In genomic region chr1:41958015-41958673, GRCh38 we compare ENCODE assay signal across 22 cellular contexts. TPM values are rescaled to one million over a fixed set of nuclear protein-coding genes. Genes with fewer than 3 reads are reported as not detected.
DNase-seq lines count a peak whose midpoint lies in the region; ATAC-seq, FAIRE-seq and TF ChIP-seq lines count a peak whose summit lies in the region.
"Had no signal": no experiment of that assay in that cellular context is flagged by ENCODE, and none has a peak within 500 bp of the region (broad histone marks: within the 10 kb centered on the region; RNA-seq: fewer than 3 reads in every experiment).

No MANE protein-coding gene starts in this region.

- H3K4me3 ChIP-seq in SK-N-SH (ENCODE audit: low read depth in 2 of 2, low read length in 1 of 2) (no peak overlapping the region), PC-9 (no peak overlapping the region)
- H3K4me3 ChIP-seq: BLaER1 treated with 17β-estradiol and CSF1 and Interleukin-3, amounts not matched to agents 10 nM and 100 nM; HAP-1 had no signal

- 92% methylated on average over 5 of the region's 6 CpGs for WGBS in SK-N-SH (ENCODE audit: low lambda C conversion rate)

- TF ChIP-seq EP300 in SK-N-SH (IDR thresholded peaks at IDR 0.05; ENCODE audit: borderline replicate concordance in 1 of 2, low read depth in 1 of 2, low read length in 1 of 2), result no peak

- H3K36me3 Mint-ChIP-seq in activated T-helper 2 cell treated with anti-CD3 and anti-CD28 coated beads, Interferon-gamma antibody, Interleukin-2, Interleukin-4, amounts not matched to agents 10 μg/mL and 5 μg/mL and 100 μg/mL, durations not matched to agents 14 hours and 24 hours and 36 hours (ENCODE audit: low read depth), result no peaks in the 10 kb centered on the region
- H3K36me3 Mint-ChIP-seq: CD4-positive, alpha-beta memory T cell had no signal

- H3K9me3 Mint-ChIP-seq in activated T-helper 2 cell treated with anti-CD3 and anti-CD28 coated beads, Interferon-gamma antibody, Interleukin-2, Interleukin-4, amounts not matched to agents 10 μg/mL and 5 μg/mL and 100 μg/mL, durations not matched to agents 14 hours and 24 hours and 36 hours, result no peaks in the 10 kb centered on the region
- H3K9me3 Mint-ChIP-seq: T-cell had no signal

- H3K27ac Mint-ChIP-seq in activated T-helper 2 cell treated with anti-CD3 and anti-CD28 coated beads, Interferon-gamma antibody, Interleukin-2, Interleukin-4, amounts not matched to agents 10 μg/mL and 5 μg/mL and 100 μg/mL, durations not matched to agents 14 hours and 24 hours and 36 hours, result no peak overlapping the region
- H3K27ac Mint-ChIP-seq: CD4-positive, alpha-beta memory T cell; T-cell had no signal

- H3F3A ChIP-seq in SK-N-SH (replicated peaks; ENCODE audit: insufficient read depth) (peaks cover 46% of the 10 kb centered on the region), PC-9 (ENCODE audit: insufficient read depth, low read depth) (peaks cover 53% of the 10 kb centered on the region)

- H3K27me3 ChIP-seq in SK-N-SH (ENCODE audit: insufficient read depth) (no peaks in the 10 kb centered on the region), PC-9 (ENCODE audit: insufficient read depth, low read depth) (no peaks in the 10 kb centered on the region)
- H3K27me3 ChIP-seq: BLaER1 treated with 17β-estradiol and CSF1 and Interleukin-3, amounts not matched to agents 10 nM and 100 nM had no signal

- BruUV-seq in PC-9 (replicated peaks; lab: Mats Ljungman, UMichigan), result no TSS peak

- no peak for DNase-seq in SK-N-SH
- DNase-seq in PC-9, result no peak
- DNase-seq in epithelial cell of prostate (ENCODE audit: low read depth, low spot score), result no peak
- no peak for DNase-seq in urothelium cell line (ENCODE audit: low spot score)
- DNase-seq in activated T-helper 2 cell treated with anti-CD3 and anti-CD28 coated beads, Interferon-gamma antibody, Interleukin-2, Interleukin-4, amounts not matched to agents 10 μg/mL and 5 μg/mL and 100 μg/mL, durations not matched to agents 14 hours and 24 hours and 36 hours (ENCODE audit: low spot score), result no peak
- DNase-seq in DMS79 (lab: John Stamatoyannopoulos, UW), result no peak
- no peak for DNase-seq in NCI-H2029 (lab: John Stamatoyannopoulos, UW)
- DNase-seq: Caco-2; CD4-positive, alpha-beta memory T cell; Karpas-422; NCI-H1694 treated with DMSO at 0.1 percent for 48 hours; NCI-H446; NCI-H526; OCI-M1; RPMI8226; SIG-M5; T-cell had no signal

- H3K36me3 ChIP-seq in SK-N-SH (replicated peaks in 1 of 2; ENCODE audit: control insufficient read depth in 1 of 2, insufficient read depth in 2 of 2, low read length in 1 of 2) (no peaks in the 10 kb centered on the region), PC-9 (ENCODE audit: low read depth) (no peaks in the 10 kb centered on the region)
- H3K36me3 ChIP-seq: BLaER1 treated with 17β-estradiol and CSF1 and Interleukin-3, amounts not matched to agents 10 nM and 100 nM; HAP-1 had no signal

- H3K4me2 ChIP-seq in SK-N-SH, result peak overlapping the region; percentile 38; the same call in 1 of the 2 replicates
- H3K4me2 ChIP-seq in PC-9, result peak overlapping the region; percentile 34; the same call in 1 of the 2 replicates
- H3K4me2 ChIP-seq: BLaER1 treated with 17β-estradiol and CSF1 and Interleukin-3, amounts not matched to agents 10 nM and 100 nM had no signal

- H3K9me2 ChIP-seq in SK-N-SH (no peaks in the 10 kb centered on the region), PC-9 (ENCODE audit: insufficient read depth) (no peaks in the 10 kb centered on the region)

- CTCF ChIA-PET in SK-N-SH (lab: Yijun Ruan, JAX) (interaction anchor here (0.8 to 1.7 kb wide), 4 partner anchors 13 to 383 kb away, joined by 3 to 4 read pairs (median 4); no protein-coding TSS in a partner anchor), PC-9 (lab: Charles Lee) (no interaction called here)

- H3K79me2 ChIP-seq in SK-N-SH (ENCODE audit: insufficient read depth), result no peaks in the 10 kb centered on the region
- peaks cover 13% of the 10 kb centered on the region for H3K79me2 ChIP-seq in PC-9 (ENCODE audit: low read depth)

- H4K20me1 ChIP-seq in SK-N-SH (ENCODE audit: insufficient read depth) (no peaks in the 10 kb centered on the region), PC-9 (ENCODE audit: insufficient read depth) (no peaks in the 10 kb centered on the region)
- H4K20me1 ChIP-seq: BLaER1 treated with 17β-estradiol and CSF1 and Interleukin-3, amounts not matched to agents 10 nM and 100 nM had no signal

- no peaks in the 10 kb centered on the region for H3K27me3 Mint-ChIP-seq in activated T-helper 2 cell treated with anti-CD3 and anti-CD28 coated beads, Interferon-gamma antibody, Interleukin-2, Interleukin-4, amounts not matched to agents 10 μg/mL and 5 μg/mL and 100 μg/mL, durations not matched to agents 14 hours and 24 hours and 36 hours (ENCODE audit: low read depth)
- H3K27me3 Mint-ChIP-seq: CD4-positive, alpha-beta memory T cell; T-cell had no signal

- peaks cover 4% of the 10 kb centered on the region for H3K4me1 Mint-ChIP-seq in activated T-helper 2 cell treated with anti-CD3 and anti-CD28 coated beads, Interferon-gamma antibody, Interleukin-2, Interleukin-4, amounts not matched to agents 10 μg/mL and 5 μg/mL and 100 μg/mL, durations not matched to agents 14 hours and 24 hours and 36 hours (ENCODE audit: low read depth)

- no peak for TF ChIP-seq CTCF in SK-N-SH (IDR thresholded peaks at IDR 0.05)
- TF ChIP-seq CTCF in PC-9 (conservative IDR thresholded peaks at IDR 0.05), result no peak

- no peak overlapping the region for H2AFZ ChIP-seq in SK-N-SH (ENCODE audit: low read depth)
- H2AFZ ChIP-seq in PC-9, result no peak overlapping the region

- ATAC-seq in SK-N-SH treated with all-trans-retinoic acid at 6 μM for 48 hours, result no peak
- ATAC-seq: T-cell had no signal

- H3K4me1 ChIP-seq in SK-N-SH (ENCODE audit: control insufficient read depth in 1 of 2, insufficient read depth in 2 of 2, low read depth in 1 of 2, low read length in 1 of 2) (peaks cover 0 to 29% of the 10 kb centered on the region in 2 experiments), PC-9 (replicated peaks; ENCODE audit: insufficient read depth) (peaks cover 52% of the 10 kb centered on the region)
- H3K4me1 ChIP-seq: Caco-2 had no signal

- H3K9me3 ChIP-seq in SK-N-SH (no peaks in the 10 kb centered on the region), PC-9 (ENCODE audit: insufficient read depth, low read depth) (no peaks in the 10 kb centered on the region)
- H3K9me3 ChIP-seq: Caco-2 had no signal

- no peak for TF ChIP-seq RAD21 in SK-N-SH (IDR thresholded peaks at IDR 0.05; ENCODE audit: low read length)

- intact Hi-C loops in PC-9 (cut with micrococcal nuclease; ENCODE audit: unreplicated experiment), result loop anchor here (10.0 kb wide), 1 partner anchor 383 kb away; no protein-coding TSS in a partner anchor
- intact Hi-C loops in activated T-helper 2 cell treated with anti-CD3 and anti-CD28 coated beads, Interferon-gamma antibody, Interleukin-2, Interleukin-4, amounts not matched to agents 10 μg/mL and 5 μg/mL and 100 μg/mL, durations not matched to agents 14 hours and 24 hours and 36 hours (cut with micrococcal nuclease), result no loop called here

- H3K9ac ChIP-seq in SK-N-SH, result no peak overlapping the region
- H3K9ac ChIP-seq: BLaER1 treated with 17β-estradiol and CSF1 and Interleukin-3, amounts not matched to agents 10 nM and 100 nM had no signal

- H3K27ac ChIP-seq in SK-N-SH (ENCODE audit: low read depth in 2 of 2, low read length in 1 of 2) (peak overlapping the region in 1 of 2 experiments; percentile 98; a peak in 2 of 4 replicates), PC-9 (0 out of 2 replicates have a peak overlapping the region, but pooled peaks have one; percentile 26), epithelial cell of prostate (peak overlapping the region; percentile 42)
- H3K27ac ChIP-seq: 22Rv1; BLaER1 treated with 17β-estradiol and CSF1 and Interleukin-3, amounts not matched to agents 10 nM and 100 nM had no signal

- FAIRE-seq in urothelium cell line (lab: Jason Lieb, UNC), result peak; percentile 69
- FAIRE-seq: G401.6 had no signal

- H3K4me3 Mint-ChIP-seq in activated T-helper 2 cell treated with anti-CD3 and anti-CD28 coated beads, Interferon-gamma antibody, Interleukin-2, Interleukin-4, amounts not matched to agents 10 μg/mL and 5 μg/mL and 100 μg/mL, durations not matched to agents 14 hours and 24 hours and 36 hours (ENCODE audit: low read depth), result no peak overlapping the region
- H3K4me3 Mint-ChIP-seq: CD4-positive, alpha-beta memory T cell; T-cell had no signal

- POLR2A ChIA-PET in SK-N-SH (lab: Yijun Ruan, JAX), result no interaction called here
- POLR2A ChIA-PET in PC-9 (lab: Charles Lee; ENCODE audit: unreplicated experiment), result interaction anchor here (0.6 kb wide), 1 partner anchor 138 kb away, joined by 10 read pairs; no protein-coding TSS in a partner anchor

TF ChIP-seq in SK-N-SH, 30 proteins besides CTCF, POLR2A, EP300 and RAD21 (continues in another document):
- no peak for TF ChIP-seq CHD2 (IDR thresholded peaks at IDR 0.05; ENCODE audit: low read length, partially characterized antibody)

TF ChIP-seq in SK-N-SH treated with all-trans-retinoic acid at 6 μM for 48 hours, 23 proteins besides CTCF, POLR2A, EP300 and RAD21:
- TF ChIP-seq ESRRG (CRISPR knock-in tag; IDR thresholded peaks at IDR 0.05) (no peak), CSRNP3 (CRISPR knock-in tag; IDR thresholded peaks at IDR 0.05) (no peak), GLIS3 (CRISPR knock-in tag; IDR thresholded peaks at IDR 0.05) (no peak)
TF ChIP-seq in SK-N-SH treated with all-trans-retinoic acid at 6 μM for 48 hours: peak in this region for 0.

RNA-seq across cellular contexts. Expression of gene HIVEP3, which starts 39.4 kb away (rescaled TPM):
- 6.2 and 6.4 TPM in 2 replicates for polyA plus RNA-seq in SK-N-SH (2012; rRNA removed)
- polyA plus RNA-seq in SK-N-SH (2012; cell fraction: cytosol; rRNA removed), result 6.9 and 7.3 TPM in 2 replicates
- 5.7 and 9.3 TPM in 2 replicates for polyA plus RNA-seq in SK-N-SH (2012; cell fraction: nucleus; rRNA removed)
- total RNA-seq in PC-9 (2021), result 8.1 and 11.0 TPM in 2 replicates
- 33.7 and 34.2 TPM in 2 replicates for total RNA-seq in activated T-helper 2 cell treated with anti-CD3 and anti-CD28 coated beads, Interferon-gamma antibody, Interleukin-2, Interleukin-4, amounts not matched to agents 10 μg/mL and 5 μg/mL and 100 μg/mL, durations not matched to agents 14 hours and 24 hours and 36 hours
